ENCODE assay signal across 19 cellular contexts in genomic region chr1:246789454-246790339, GRCh38.
DNase-seq lines count a peak whose midpoint lies in the region; ATAC-seq, FAIRE-seq and TF ChIP-seq lines count a peak whose summit lies in the region.
"Had no signal": no experiment of that assay in that cellular context is flagged by ENCODE, and none has a peak within 500 bp of the region (broad histone marks: within the 10 kb centered on the region; RNA-seq: fewer than 3 reads in every experiment).

No MANE protein-coding gene starts in this region.

- H3K9me1 ChIP-seq in K562 (ENCODE audit: control insufficient read depth, insufficient read depth, low read length), result no peaks in the 10 kb centered on the region

- intact Hi-C loops in K562 (cut with micrococcal nuclease) (no loop called here), HepG2 (cut with micrococcal nuclease; ENCODE audit: unreplicated experiment) (no loop called here), right cardiac atrium (cut with DNase I) (no loop called here)

- peak overlapping the region; percentile 38; the same call in 1 of the 2 replicates for H3K4me3 ChIP-seq in GM23338
- H3K4me3 ChIP-seq in K562, result no peak overlapping the region
- H3K4me3 ChIP-seq in HepG2 (replicated peaks in 1 of 3; ENCODE audit: insufficient read depth in 1 of 3, low read depth in 2 of 3, low read length in 3 of 3), result 0 out of 6 replicates have a peak overlapping the region, but pooled peaks of 1 of the 3 experiments have one; percentile 60
- no peak overlapping the region for H3K4me3 ChIP-seq in smooth muscle cell
- H3K4me3 ChIP-seq in right cardiac atrium (ENCODE audit: low read length), result no peak overlapping the region

- CTCF ChIA-PET in K562 (lab: Yijun Ruan, JAX; ENCODE audit: low intra/inter-chr PET ratio) (no interaction called here), HepG2 (lab: Yijun Ruan, JAX; ENCODE audit: low intra/inter-chr PET ratio, low total read pairs) (no interaction called here)

- H3K36me3 ChIP-seq in GM23338 (ENCODE audit: insufficient read depth), result no peaks in the 10 kb centered on the region
- H3K36me3 ChIP-seq in K562 (ENCODE audit: control insufficient read depth, insufficient read depth, low read length), result no peaks in the 10 kb centered on the region
- H3K36me3 ChIP-seq in HepG2 (replicated peaks in 1 of 2; ENCODE audit: control insufficient read depth in 1 of 2, insufficient read depth in 2 of 2, low read length in 2 of 2), result no peaks in the 10 kb centered on the region
- H3K36me3 ChIP-seq in smooth muscle cell (ENCODE audit: low read depth), result no peaks in the 10 kb centered on the region
- H3K36me3 ChIP-seq: heart left ventricle had no signal

- POLR2A ChIA-PET in K562 (lab: Yijun Ruan, JAX) (interaction anchor here (0.8 kb wide), 1 partner anchor 15 kb away, joined by 4 read pairs; no protein-coding TSS in a partner anchor), HepG2 (lab: Yijun Ruan, JAX) (no interaction called here)

- H3F3A ChIP-seq in GM23338 (replicated peaks; ENCODE audit: low read depth) (0 out of 2 replicates have a peak, but pooled peaks cover under 1% of the 10 kb centered on the region), smooth muscle cell (ENCODE audit: low read depth) (no peaks in the 10 kb centered on the region)

- no peaks in the 10 kb centered on the region for H4K20me1 ChIP-seq in GM23338 (replicated peaks; ENCODE audit: insufficient read depth)
- H4K20me1 ChIP-seq in K562 (replicated peaks; ENCODE audit: control insufficient read depth, insufficient read depth, low read length), result no peaks in the 10 kb centered on the region
- H4K20me1 ChIP-seq in HepG2 (ENCODE audit: insufficient read depth, low read length), result no peaks in the 10 kb centered on the region
- H4K20me1 ChIP-seq in smooth muscle cell (ENCODE audit: low read depth), result no peaks in the 10 kb centered on the region

- peaks cover 20% of the 10 kb centered on the region for H3K9me3 Mint-ChIP-seq in GM23338
- H3K9me3 Mint-ChIP-seq: activated T-cell treated with anti-CD3 and anti-CD28 coated beads, Interleukin-2, amount 50 U/mL, for 4 hours had no signal

- H3K4me1 Mint-ChIP-seq in GM23338, result peaks cover 36% of the 10 kb centered on the region

- TF ChIP-seq CTCF in GM23338 (conservative IDR thresholded peaks at IDR 0.05; ENCODE audit: low read depth in 2 of 2) (no peak), K562 (IDR thresholded peaks at IDR 0.05 in 2 of 3, conservative IDR thresholded peaks at IDR 0.05 in 1 of 3; ENCODE audit: insufficient read depth in 2 of 3, low read depth in 1 of 3, low read length in 3 of 3) (no peak), HepG2 (CRISPR knock-in tag; IDR thresholded peaks at IDR 0.05) (no peak), smooth muscle cell (IDR thresholded peaks at IDR 0.05; ENCODE audit: borderline replicate concordance, insufficient read depth, poor library complexity, severe bottlenecking) (no peak)

- no peak for FAIRE-seq in K562 (lab: Jason Lieb, UNC)
- FAIRE-seq in HepG2 (lab: Jason Lieb, UNC), result no peak
- FAIRE-seq: bronchial epithelial cell, HTR-8/SVneo had no signal

- peaks cover 39% of the 10 kb centered on the region for H3K27me3 Mint-ChIP-seq in GM23338 (ENCODE audit: insufficient read depth, low read depth, poor library complexity)

- H3K27me3 ChIP-seq in GM23338 (ENCODE audit: insufficient read depth), result no peaks in the 10 kb centered on the region
- H3K27me3 ChIP-seq in K562 (ENCODE audit: control insufficient read depth in 2 of 2, insufficient read depth in 2 of 2, low read length in 2 of 2), result peaks cover 10 to 65% of the 10 kb centered on the region in 2 experiments
- peaks cover 0 to 6% of the 10 kb centered on the region in 2 experiments; a peak in 3 of 5 replicates for H3K27me3 ChIP-seq in HepG2 (ENCODE audit: control insufficient read depth in 1 of 2, insufficient read depth in 2 of 2, low read length in 2 of 2)
- H3K27me3 ChIP-seq in smooth muscle cell (ENCODE audit: low read depth), result no peaks in the 10 kb centered on the region
- no peaks in the 10 kb centered on the region for H3K27me3 ChIP-seq in right cardiac atrium (ENCODE audit: control insufficient read depth, insufficient read depth)

- H3K4me1 ChIP-seq in GM23338 (ENCODE audit: insufficient read depth) (peaks cover 11% of the 10 kb centered on the region), K562 (replicated peaks in 1 of 2; ENCODE audit: control insufficient read depth in 2 of 2, insufficient read depth in 2 of 2, low read length in 2 of 2) (peaks cover 5 to 34% of the 10 kb centered on the region in 2 experiments; a peak in 3 of 5 replicates), HepG2 (ENCODE audit: insufficient read depth, low read length) (peaks cover 26% of the 10 kb centered on the region), smooth muscle cell (ENCODE audit: low read depth) (no peaks in the 10 kb centered on the region), right cardiac atrium (ENCODE audit: control insufficient read depth, insufficient read depth, low read length) (peaks cover 4% of the 10 kb centered on the region)

- peak overlapping the region; percentile 32; the same call in 2 of the 3 replicates for H3K4me3 Mint-ChIP-seq in GM23338
- H3K4me3 Mint-ChIP-seq: activated T-cell treated with anti-CD3 and anti-CD28 coated beads, Interleukin-2, amount 50 U/mL, for 4 hours had no signal

- H3K79me2 ChIP-seq in GM23338 (replicated peaks; ENCODE audit: insufficient read depth), result no peaks in the 10 kb centered on the region
- H3K79me2 ChIP-seq in K562 (ENCODE audit: control insufficient read depth, insufficient read depth, low read length), result no peaks in the 10 kb centered on the region
- no peaks in the 10 kb centered on the region for H3K79me2 ChIP-seq in HepG2 (ENCODE audit: insufficient read depth, low read length)
- no peaks in the 10 kb centered on the region for H3K79me2 ChIP-seq in smooth muscle cell (ENCODE audit: low read depth)

- WGBS in K562 (ENCODE audit: insufficient coverage, low coverage, missing lambda C conversion rate), result 35% methylated on average over 24 of the region's 25 CpGs
- 84% methylated on average over 22 of the region's 25 CpGs for WGBS in HepG2 (ENCODE audit: low lambda C conversion rate)
- WGBS in smooth muscle cell (ENCODE audit: low lambda C conversion rate), result 85% methylated on average over 25 of the region's 25 CpGs
- 85% methylated on average over 25 of the region's 25 CpGs for WGBS in right cardiac atrium

- TF ChIP-seq EP300 in K562 (IDR thresholded peaks at IDR 0.05; ENCODE audit: low read length) (no peak), HepG2 (IDR thresholded peaks at IDR 0.05; ENCODE audit: low read depth in 2 of 2, low read length in 2 of 2) (no peak), HepG2 (CRISPR knock-in tag; IDR thresholded peaks at IDR 0.05; ENCODE audit: borderline replicate concordance) (no peak)

- TF ChIP-seq POLR2A in K562 (conservative IDR thresholded peaks at IDR 0.05) (no peak), HepG2 (IDR thresholded peaks at IDR 0.05; ENCODE audit: insufficient read depth in 1 of 2, low read depth in 2 of 2, low read length in 2 of 2) (no peak), GM18505 (IDR thresholded peaks at IDR 0.05; ENCODE audit: borderline replicate concordance, extremely low read depth, insufficient read depth, insufficient read length) (no peak)

- H2AFZ ChIP-seq in GM23338 (peak overlapping the region; percentile 99), K562 (ENCODE audit: low read depth, low read length) (0 out of 2 replicates have a peak overlapping the region, but pooled peaks have one; percentile 29), HepG2 (ENCODE audit: low read length) (no peak overlapping the region), smooth muscle cell (ENCODE audit: low read depth) (no peak overlapping the region)

- H3K36me3 Mint-ChIP-seq in GM23338 (ENCODE audit: low read depth), result peaks cover 18% of the 10 kb centered on the region

- TF ChIP-seq RAD21 in K562 (CRISPR knock-in tag; conservative IDR thresholded peaks at IDR 0.05 in 1 of 2, IDR thresholded peaks at IDR 0.05 in 1 of 2) (no peak), HepG2 (CRISPR knock-in tag; IDR thresholded peaks at IDR 0.05) (no peak)

- H3K27ac ChIP-seq in GM23338 (ENCODE audit: low read depth) (no peak overlapping the region), K562 (ENCODE audit: extremely low read depth, low read depth, low read length) (no peak overlapping the region), HepG2 (ENCODE audit: extremely low read length, insufficient read depth, low read length) (no peak overlapping the region), smooth muscle cell (ENCODE audit: low read depth) (no peak overlapping the region), right cardiac atrium (ENCODE audit: low read length) (no peak overlapping the region)
- H3K27ac ChIP-seq: heart left ventricle, RWPE1 had no signal

- in situ Hi-C loops in K562 (cut with MboI), result no loop called here
- in situ Hi-C loops in HepG2 (cut with HindIII; ENCODE audit: extremely low pct_ligation_motif_present, low pct_unique_long_range_greater_than_20kb), result no loop called here

- ATAC-seq in GM23338 (peak; percentile 34), K562 (no peak; the same call in 2 of the 3 replicates), HepG2 (peak; percentile 11), right cardiac atrium (no peak), GM18505 (IDR thresholded peaks at IDR 0.05; ENCODE audit: unreplicated experiment) (no peak)
- ATAC-seq: heart left ventricle had no signal

- H3K4me2 ChIP-seq in GM23338 (peak overlapping the region; percentile 61), K562 (ENCODE audit: insufficient read depth, low read length) (no peak overlapping the region), HepG2 (ENCODE audit: low read depth, low read length) (peak overlapping the region; percentile 71; the same call in 1 of the 2 replicates), smooth muscle cell (peak overlapping the region; percentile 73)

- no peak overlapping the region for H3K27ac Mint-ChIP-seq in GM23338

- DNase-seq in GM23338 (ENCODE audit: low spot score) (no peak), K562 (ENCODE audit: extremely low read depth in 1 of 4, low spot score in 3 of 4) (no peak), HepG2 (ENCODE audit: low spot score) (no peak), smooth muscle cell (lab: John Stamatoyannopoulos, UW; ENCODE audit: unreplicated experiment) (no peak), NCI-H1417 (lab: John Stamatoyannopoulos, UW) (no peak), right cardiac atrium (no peak)
- DNase-seq: activated CD4-positive, alpha-beta T cell treated with anti-CD3 and anti-CD28 coated beads, Interleukin-2, amount 50 U/mL, for 48 hours; activated T-cell treated with anti-CD3 and anti-CD28 coated beads, Interleukin-2, amount 50 U/mL, for 4 hours; DMS 273 treated with DMSO at 0.1 percent for 48 hours; heart left ventricle; midbrain; NCI-H1436 treated with DMSO at 0.1 percent for 48 hours; NCI-H2227 treated with DMSO at 0.1 percent for 48 hours; NK-92 treated with Interleukin-12 subunit alpha and Interleukin-12 subunit beta, amount 100 ng/mL, for 24 hours; stimulated activated CD4-positive, alpha-beta T cell treated with anti-CD3 and anti-CD28 coated beads, Interleukin-4, amount 100 ng/mL, for 1 hour had no signal

- BruUV-seq in K562 (replicated peaks; lab: Mats Ljungman, UMichigan) (no TSS peak), HepG2 (replicated peaks; lab: Mats Ljungman, UMichigan) (no TSS peak)

- H3K9me2 ChIP-seq in GM23338 (ENCODE audit: insufficient read depth), result no peaks in the 10 kb centered on the region

- no peak overlapping the region; a peak in 1 of 4 replicates for H3K9ac ChIP-seq in K562 (ENCODE audit: insufficient read depth in 1 of 2, low read depth in 2 of 2, low read length in 2 of 2)
- peak overlapping the region; percentile 57; the same call in 1 of the 2 replicates for H3K9ac ChIP-seq in HepG2 (ENCODE audit: insufficient read depth, low read depth, low read length)
- H3K9ac ChIP-seq in smooth muscle cell (ENCODE audit: low read depth), result no peak overlapping the region

- H3K9me3 ChIP-seq in K562 (replicated peaks; ENCODE audit: control insufficient read depth, insufficient read depth, low read depth, low read length), result no peaks in the 10 kb centered on the region
- peaks cover 7% of the 10 kb centered on the region; the same call in 1 of the 2 replicates for H3K9me3 ChIP-seq in HepG2 (ENCODE audit: low read length)
- no peaks in the 10 kb centered on the region for H3K9me3 ChIP-seq in smooth muscle cell (replicated peaks; ENCODE audit: low read depth)
- no peaks in the 10 kb centered on the region for H3K9me3 ChIP-seq in right cardiac atrium (ENCODE audit: control insufficient read depth, low read length)
- H3K9me3 ChIP-seq: heart left ventricle had no signal

Comparison
In these comparisons a context has a peak if more than half of its experiments do, and no peak if none do; other contexts are left out.
1. ATAC-seq: peak in GM23338 (single experiment) and HepG2 (single experiment); none in K562 (single experiment), right cardiac atrium (0 of 2) and GM18505 (single experiment).
2. H2AFZ ChIP-seq: peak in GM23338 (single experiment) and K562 (single experiment); none in HepG2 (single experiment) and smooth muscle cell (single experiment).